15 cellular contexts compared by ENCODE assay signal in genomic region chr15:71252036-71252898, GRCh38.
A peak's percentile ranks its signal among the peaks of the same experiment; 100 is the strongest.
DNase-seq lines count a peak whose midpoint lies in the region; ATAC-seq and TF ChIP-seq lines count a peak whose summit lies in the region.
"Had no signal": no experiment of that assay in that cellular context is flagged by ENCODE, and none has a peak within 500 bp of the region (broad histone marks: within the 10 kb centered on the region; RNA-seq: fewer than 3 reads in every experiment).

No MANE protein-coding gene starts in this region.

- intact Hi-C loops in thyroid gland (cut with DNase I) = no loop called here

- peak; percentile 79 for ATAC-seq in RWPE2 (ENCODE audit: low read depth)
- ATAC-seq in GM21367 (IDR thresholded peaks at IDR 0.05; ENCODE audit: unreplicated experiment) = no peak
- ATAC-seq: activated CD4-positive, alpha-beta T cell treated with anti-CD3 and anti-CD28 coated beads for 36 hours had no signal

- no peak overlapping the region for H3K4me3 ChIP-seq in RWPE2 (ENCODE audit: severe bottlenecking)
- H3K4me3 ChIP-seq in parathyroid adenoma (ENCODE audit: low read depth, low read length) = no peak overlapping the region
- no peak overlapping the region for H3K4me3 ChIP-seq in thyroid gland (replicated peaks in 1 of 3)
- H3K4me3 ChIP-seq: right lobe of liver, SJSA1 had no signal

- TF ChIP-seq CTCF in RWPE2 (IDR thresholded peaks at IDR 0.05; ENCODE audit: poor library complexity, severe bottlenecking) (no peak), parathyroid adenoma (IDR thresholded peaks at IDR 0.05) (no peak), thyroid gland (IDR thresholded peaks at IDR 0.05) (no peak)

- H3K9ac ChIP-seq in parathyroid adenoma = no peak overlapping the region

- TF ChIP-seq POLR2A in thyroid gland (IDR thresholded peaks at IDR 0.05) = no peak

- no peak overlapping the region for H3K4me2 ChIP-seq in parathyroid adenoma (ENCODE audit: low read length)

- H3K4me1 ChIP-seq in RWPE2 (ENCODE audit: insufficient read depth, poor library complexity, severe bottlenecking) (peaks cover 19% of the 10 kb centered on the region), parathyroid adenoma (no peaks in the 10 kb centered on the region), thyroid gland (no peaks in the 10 kb centered on the region)
- H3K4me1 ChIP-seq: right lobe of liver had no signal

- 83 to 88% methylated on average over 6 of the region's 6 CpGs for WGBS in thyroid gland, 2 donors

- H3K27me3 ChIP-seq in RWPE2 (ENCODE audit: insufficient read depth, poor library complexity, severe bottlenecking) = no peaks in the 10 kb centered on the region
- H3K27me3 ChIP-seq in parathyroid adenoma (ENCODE audit: control insufficient read depth, insufficient read depth, low read length) = no peaks in the 10 kb centered on the region
- no peaks in the 10 kb centered on the region for H3K27me3 ChIP-seq in thyroid gland
- H3K27me3 ChIP-seq: right lobe of liver, SJSA1 had no signal

- H2AFZ ChIP-seq in parathyroid adenoma = peak overlapping the region; percentile 7

- H3K9me3 ChIP-seq in RWPE2 (ENCODE audit: severe bottlenecking) (no peaks in the 10 kb centered on the region), parathyroid adenoma (ENCODE audit: control insufficient read depth, low read length) (no peaks in the 10 kb centered on the region), thyroid gland (no peaks in the 10 kb centered on the region)
- H3K9me3 ChIP-seq: right lobe of liver, SJSA1 had no signal

- H3K27ac ChIP-seq in RWPE2 (ENCODE audit: poor library complexity, severe bottlenecking) = peak overlapping the region; percentile 60
- peak overlapping the region; percentile 25 for H3K27ac ChIP-seq in epithelial cell of prostate
- no peak overlapping the region for H3K27ac ChIP-seq in parathyroid adenoma
- peak overlapping the region in 1 of 3 donors; percentile 2 for H3K27ac ChIP-seq in thyroid gland
- H3K27ac ChIP-seq: right lobe of liver, SJSA1 had no signal

- H3K79me2 ChIP-seq in parathyroid adenoma = no peaks in the 10 kb centered on the region

- H3K36me3 ChIP-seq in RWPE2 (ENCODE audit: low read depth) (peaks cover 88% of the 10 kb centered on the region), parathyroid adenoma (ENCODE audit: control insufficient read depth, insufficient read depth, low read length) (no peaks in the 10 kb centered on the region), thyroid gland (no peaks in the 10 kb centered on the region)
- H3K36me3 ChIP-seq: right lobe of liver had no signal

- DNase-seq in ELF-1 (ENCODE audit: low read depth, low spot score) = peak; percentile 75
- DNase-seq in RWPE2 (ENCODE audit: low spot score) = peak; percentile 91
- no peak for DNase-seq in epithelial cell of prostate (ENCODE audit: low read depth, low spot score)
- no peak for DNase-seq in thyroid gland
- DNase-seq in AG20443 (ENCODE audit: low spot score) = no peak
- no peak for DNase-seq in NCI-H1417 (lab: John Stamatoyannopoulos, UW)
- DNase-seq: activated CD4-positive, alpha-beta T cell treated with anti-CD3 and anti-CD28 coated beads for 36 hours; activated effector memory CD4-positive, alpha-beta T cell treated with anti-CD3 and anti-CD28 coated beads, Interleukin-2, amount 50 U/mL, for 16 hours; CD8-positive, alpha-beta memory T cell; cortex of kidney; NCI-H446 treated with DMSO at 0.1 percent for 48 hours; right lobe of liver had no signal

Comparison
In these comparisons a context has a peak if more than half of its experiments do, and no peak if none do; other contexts are left out.
1. DNase-seq: peak in ELF-1 (single experiment) and RWPE2 (single experiment); none in epithelial cell of prostate (single experiment), thyroid gland (0 of 2), AG20443 (single experiment) and NCI-H1417 (0 of 3).